In the genomic region with DNA sequence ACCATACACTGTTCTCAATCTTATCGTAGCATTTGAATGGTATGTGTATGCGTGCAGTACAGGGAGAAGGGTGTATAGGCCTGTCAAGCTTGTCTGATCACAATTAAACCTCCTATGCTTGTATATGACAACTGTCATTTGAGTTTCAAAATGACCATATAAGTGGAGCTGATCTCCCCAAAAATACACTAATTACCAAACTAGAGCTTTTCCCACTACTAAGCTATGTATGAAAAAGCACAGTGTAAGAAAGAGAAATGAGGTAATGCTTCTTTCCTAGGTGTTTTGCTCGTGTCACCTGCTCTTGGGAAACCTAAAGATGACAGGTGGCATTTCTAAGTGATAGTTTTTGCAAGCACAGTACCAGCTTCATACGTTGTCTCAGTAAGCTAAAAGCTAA, we compare ENCODE assay signal across 1 cellular context.
TF ChIP-seq lines count a peak whose summit lies in the region.

No MANE protein-coding gene starts in this region.

TF ChIP-seq in GM12878, 131 proteins besides CTCF, POLR2A, EP300 and RAD21 (continues in another document):
- TF ChIP-seq, protein P1, sequence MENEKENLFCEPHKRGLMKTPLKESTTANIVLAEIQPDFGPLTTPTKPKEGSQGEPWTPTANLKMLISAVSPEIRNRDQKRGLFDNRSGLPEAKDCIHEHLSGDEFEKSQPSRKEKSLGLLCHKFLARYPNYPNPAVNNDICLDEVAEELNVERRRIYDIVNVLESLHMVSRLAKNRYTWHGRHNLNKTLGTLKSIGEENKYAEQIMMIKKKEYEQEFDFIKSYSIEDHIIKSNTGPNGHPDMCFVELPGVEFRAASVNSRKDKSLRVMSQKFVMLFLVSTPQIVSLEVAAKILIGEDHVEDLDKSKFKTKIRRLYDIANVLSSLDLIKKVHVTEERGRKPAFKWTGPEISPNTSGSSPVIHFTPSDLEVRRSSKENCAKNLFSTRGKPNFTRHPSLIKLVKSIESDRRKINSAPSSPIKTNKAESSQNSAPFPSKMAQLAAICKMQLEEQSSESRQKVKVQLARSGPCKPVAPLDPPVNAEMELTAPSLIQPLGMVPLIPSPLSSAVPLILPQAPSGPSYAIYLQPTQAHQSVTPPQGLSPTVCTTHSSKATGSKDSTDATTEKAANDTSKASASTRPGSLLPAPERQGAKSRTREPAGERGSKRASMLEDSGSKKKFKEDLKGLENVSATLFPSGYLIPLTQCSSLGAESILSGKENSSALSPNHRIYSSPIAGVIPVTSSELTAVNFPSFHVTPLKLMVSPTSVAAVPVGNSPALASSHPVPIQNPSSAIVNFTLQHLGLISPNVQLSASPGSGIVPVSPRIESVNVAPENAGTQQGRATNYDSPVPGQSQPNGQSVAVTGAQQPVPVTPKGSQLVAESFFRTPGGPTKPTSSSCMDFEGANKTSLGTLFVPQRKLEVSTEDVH (IDR thresholded peaks at IDR 0.05; ENCODE audit: low read depth, partially characterized antibody) = no peak
- TF ChIP-seq CBX5 (IDR thresholded peaks at IDR 0.05; ENCODE audit: low read depth) (no peak), MTA2 (IDR thresholded peaks at IDR 0.05; ENCODE audit: low read depth) (peak; percentile 49; the same call in 1 of the 2 replicates), TCF7 (IDR thresholded peaks at IDR 0.05; ENCODE audit: borderline replicate concordance) (peak; percentile 69; the same call in 1 of the 2 replicates), MEF2B (IDR thresholded peaks at IDR 0.05; ENCODE audit: partially characterized antibody, poor library complexity, severe bottlenecking) (no peak), NFXL1 (IDR thresholded peaks at IDR 0.05; ENCODE audit: borderline replicate concordance) (no peak), ETV6 (conservative IDR thresholded peaks at IDR 0.05 in 1 of 2, IDR thresholded peaks at IDR 0.05 in 1 of 2; ENCODE audit: borderline replicate concordance in 1 of 2, low read depth in 1 of 2) (peak in 1 of 2 experiments; percentile 36; a peak in 1 of 4 replicates), PML (IDR thresholded peaks at IDR 0.05; ENCODE audit: low read length) (0 out of 2 replicates have a peak, but pooled peaks have one; percentile 56), YBX1 (IDR thresholded peaks at IDR 0.05) (no peak), JUNB (IDR thresholded peaks at IDR 0.05) (peak; percentile 97), RELA (IDR thresholded peaks at IDR 0.05; ENCODE audit: borderline replicate concordance, partially characterized antibody) (no peak), CEBPB (IDR thresholded peaks at IDR 0.05; ENCODE audit: borderline replicate concordance in 1 of 2, low read depth in 2 of 2, low read length in 2 of 2) (peak in 1 of 2 experiments; percentile 30; a peak in 1 of 4 replicates), EED (IDR thresholded peaks at IDR 0.05; ENCODE audit: low read depth) (peak; percentile 89), TCF3 (IDR thresholded peaks at IDR 0.05; ENCODE audit: borderline replicate concordance, insufficient read depth, low read depth, low read length) (no peak), SRF (IDR thresholded peaks at IDR 0.05; ENCODE audit: low read depth in 2 of 2, low read length in 2 of 2) (peak in 1 of 2 experiments; percentile 62; a peak in 1 of 4 replicates), POLR2AphosphoS2 (IDR thresholded peaks at IDR 0.05; ENCODE audit: low read depth, low read length) (no peak), ATF7 (IDR thresholded peaks at IDR 0.05; ENCODE audit: low read depth) (peak; percentile 85), DPF2 (IDR thresholded peaks at IDR 0.05) (peak; percentile 35; the same call in 1 of the 2 replicates), RAD51 (IDR thresholded peaks at IDR 0.05) (no peak), SUPT20H (IDR thresholded peaks at IDR 0.05; ENCODE audit: borderline replicate concordance, control insufficient read depth, low read depth, low read length) (no peak), TAF1 (IDR thresholded peaks at IDR 0.05; ENCODE audit: borderline replicate concordance, low read depth, low read length) (no peak), IRF4 (IDR thresholded peaks at IDR 0.05; ENCODE audit: low read depth, low read length) (peak; percentile 37; the same call in 1 of the 2 replicates), IKZF1 (conservative IDR thresholded peaks at IDR 0.05) (peak; percentile 56), BMI1 (IDR thresholded peaks at IDR 0.05; ENCODE audit: borderline replicate concordance) (no peak), ASH2L (IDR thresholded peaks at IDR 0.05; ENCODE audit: borderline replicate concordance, low read depth) (no peak), NR2C2 (IDR thresholded peaks at IDR 0.05; ENCODE audit: borderline replicate concordance, control insufficient read depth, insufficient read length, low read depth) (no peak), IKZF2 (IDR thresholded peaks at IDR 0.05) (peak; percentile 61 to 65), RUNX3 (IDR thresholded peaks at IDR 0.05; ENCODE audit: low read length) (peak; percentile 78), PAX8 (IDR thresholded peaks at IDR 0.05) (no peak), MEF2A (IDR thresholded peaks at IDR 0.05; ENCODE audit: insufficient read depth, low read depth, low read length) (0 out of 2 replicates have a peak, but pooled peaks have one; percentile 52), TARDBP (IDR thresholded peaks at IDR 0.05; ENCODE audit: borderline replicate concordance) (no peak)
- TF ChIP-seq, protein P2, sequence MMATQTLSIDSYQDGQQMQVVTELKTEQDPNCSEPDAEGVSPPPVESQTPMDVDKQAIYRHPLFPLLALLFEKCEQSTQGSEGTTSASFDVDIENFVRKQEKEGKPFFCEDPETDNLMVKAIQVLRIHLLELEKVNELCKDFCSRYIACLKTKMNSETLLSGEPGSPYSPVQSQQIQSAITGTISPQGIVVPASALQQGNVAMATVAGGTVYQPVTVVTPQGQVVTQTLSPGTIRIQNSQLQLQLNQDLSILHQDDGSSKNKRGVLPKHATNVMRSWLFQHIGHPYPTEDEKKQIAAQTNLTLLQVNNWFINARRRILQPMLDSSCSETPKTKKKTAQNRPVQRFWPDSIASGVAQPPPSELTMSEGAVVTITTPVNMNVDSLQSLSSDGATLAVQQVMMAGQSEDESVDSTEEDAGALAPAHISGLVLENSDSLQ (IDR thresholded peaks at IDR 0.05) = 0 out of 2 replicates have a peak, but pooled peaks have one; percentile 25
- TF ChIP-seq, protein P3, sequence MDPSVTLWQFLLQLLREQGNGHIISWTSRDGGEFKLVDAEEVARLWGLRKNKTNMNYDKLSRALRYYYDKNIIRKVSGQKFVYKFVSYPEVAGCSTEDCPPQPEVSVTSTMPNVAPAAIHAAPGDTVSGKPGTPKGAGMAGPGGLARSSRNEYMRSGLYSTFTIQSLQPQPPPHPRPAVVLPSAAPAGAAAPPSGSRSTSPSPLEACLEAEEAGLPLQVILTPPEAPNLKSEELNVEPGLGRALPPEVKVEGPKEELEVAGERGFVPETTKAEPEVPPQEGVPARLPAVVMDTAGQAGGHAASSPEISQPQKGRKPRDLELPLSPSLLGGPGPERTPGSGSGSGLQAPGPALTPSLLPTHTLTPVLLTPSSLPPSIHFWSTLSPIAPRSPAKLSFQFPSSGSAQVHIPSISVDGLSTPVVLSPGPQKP (IDR thresholded peaks at IDR 0.05; ENCODE audit: low read depth, low read length) = no peak
- TF ChIP-seq, protein P4, sequence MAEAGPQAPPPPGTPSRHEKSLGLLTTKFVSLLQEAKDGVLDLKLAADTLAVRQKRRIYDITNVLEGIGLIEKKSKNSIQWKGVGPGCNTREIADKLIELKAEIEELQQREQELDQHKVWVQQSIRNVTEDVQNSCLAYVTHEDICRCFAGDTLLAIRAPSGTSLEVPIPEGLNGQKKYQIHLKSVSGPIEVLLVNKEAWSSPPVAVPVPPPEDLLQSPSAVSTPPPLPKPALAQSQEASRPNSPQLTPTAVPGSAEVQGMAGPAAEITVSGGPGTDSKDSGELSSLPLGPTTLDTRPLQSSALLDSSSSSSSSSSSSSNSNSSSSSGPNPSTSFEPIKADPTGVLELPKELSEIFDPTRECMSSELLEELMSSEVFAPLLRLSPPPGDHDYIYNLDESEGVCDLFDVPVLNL (IDR thresholded peaks at IDR 0.05; ENCODE audit: low read depth, low read length) = no peak
- TF ChIP-seq, protein P5, sequence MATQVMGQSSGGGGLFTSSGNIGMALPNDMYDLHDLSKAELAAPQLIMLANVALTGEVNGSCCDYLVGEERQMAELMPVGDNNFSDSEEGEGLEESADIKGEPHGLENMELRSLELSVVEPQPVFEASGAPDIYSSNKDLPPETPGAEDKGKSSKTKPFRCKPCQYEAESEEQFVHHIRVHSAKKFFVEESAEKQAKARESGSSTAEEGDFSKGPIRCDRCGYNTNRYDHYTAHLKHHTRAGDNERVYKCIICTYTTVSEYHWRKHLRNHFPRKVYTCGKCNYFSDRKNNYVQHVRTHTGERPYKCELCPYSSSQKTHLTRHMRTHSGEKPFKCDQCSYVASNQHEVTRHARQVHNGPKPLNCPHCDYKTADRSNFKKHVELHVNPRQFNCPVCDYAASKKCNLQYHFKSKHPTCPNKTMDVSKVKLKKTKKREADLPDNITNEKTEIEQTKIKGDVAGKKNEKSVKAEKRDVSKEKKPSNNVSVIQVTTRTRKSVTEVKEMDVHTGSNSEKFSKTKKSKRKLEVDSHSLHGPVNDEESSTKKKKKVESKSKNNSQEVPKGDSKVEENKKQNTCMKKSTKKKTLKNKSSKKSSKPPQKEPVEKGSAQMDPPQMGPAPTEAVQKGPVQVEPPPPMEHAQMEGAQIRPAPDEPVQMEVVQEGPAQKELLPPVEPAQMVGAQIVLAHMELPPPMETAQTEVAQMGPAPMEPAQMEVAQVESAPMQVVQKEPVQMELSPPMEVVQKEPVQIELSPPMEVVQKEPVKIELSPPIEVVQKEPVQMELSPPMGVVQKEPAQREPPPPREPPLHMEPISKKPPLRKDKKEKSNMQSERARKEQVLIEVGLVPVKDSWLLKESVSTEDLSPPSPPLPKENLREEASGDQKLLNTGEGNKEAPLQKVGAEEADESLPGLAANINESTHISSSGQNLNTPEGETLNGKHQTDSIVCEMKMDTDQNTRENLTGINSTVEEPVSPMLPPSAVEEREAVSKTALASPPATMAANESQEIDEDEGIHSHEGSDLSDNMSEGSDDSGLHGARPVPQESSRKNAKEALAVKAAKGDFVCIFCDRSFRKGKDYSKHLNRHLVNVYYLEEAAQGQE (IDR thresholded peaks at IDR 0.05; ENCODE audit: low read depth, low read length) = no peak
- TF ChIP-seq, protein P6, sequence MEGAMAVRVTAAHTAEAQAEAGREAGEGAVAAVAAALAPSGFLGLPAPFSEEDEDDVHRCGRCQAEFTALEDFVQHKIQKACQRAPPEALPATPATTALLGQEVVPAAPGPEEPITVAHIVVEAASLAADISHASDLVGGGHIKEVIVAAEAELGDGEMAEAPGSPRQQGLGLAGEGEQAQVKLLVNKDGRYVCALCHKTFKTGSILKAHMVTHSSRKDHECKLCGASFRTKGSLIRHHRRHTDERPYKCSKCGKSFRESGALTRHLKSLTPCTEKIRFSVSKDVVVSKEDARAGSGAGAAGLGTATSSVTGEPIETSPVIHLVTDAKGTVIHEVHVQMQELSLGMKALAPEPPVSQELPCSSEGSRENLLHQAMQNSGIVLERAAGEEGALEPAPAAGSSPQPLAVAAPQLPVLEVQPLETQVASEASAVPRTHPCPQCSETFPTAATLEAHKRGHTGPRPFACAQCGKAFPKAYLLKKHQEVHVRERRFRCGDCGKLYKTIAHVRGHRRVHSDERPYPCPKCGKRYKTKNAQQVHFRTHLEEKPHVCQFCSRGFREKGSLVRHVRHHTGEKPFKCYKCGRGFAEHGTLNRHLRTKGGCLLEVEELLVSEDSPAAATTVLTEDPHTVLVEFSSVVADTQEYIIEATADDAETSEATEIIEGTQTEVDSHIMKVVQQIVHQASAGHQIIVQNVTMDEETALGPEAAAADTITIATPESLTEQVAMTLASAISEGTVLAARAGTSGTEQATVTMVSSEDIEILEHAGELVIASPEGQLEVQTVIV (IDR thresholded peaks at IDR 0.05; ENCODE audit: borderline replicate concordance, partially characterized antibody) = no peak
- TF ChIP-seq, protein P7, sequence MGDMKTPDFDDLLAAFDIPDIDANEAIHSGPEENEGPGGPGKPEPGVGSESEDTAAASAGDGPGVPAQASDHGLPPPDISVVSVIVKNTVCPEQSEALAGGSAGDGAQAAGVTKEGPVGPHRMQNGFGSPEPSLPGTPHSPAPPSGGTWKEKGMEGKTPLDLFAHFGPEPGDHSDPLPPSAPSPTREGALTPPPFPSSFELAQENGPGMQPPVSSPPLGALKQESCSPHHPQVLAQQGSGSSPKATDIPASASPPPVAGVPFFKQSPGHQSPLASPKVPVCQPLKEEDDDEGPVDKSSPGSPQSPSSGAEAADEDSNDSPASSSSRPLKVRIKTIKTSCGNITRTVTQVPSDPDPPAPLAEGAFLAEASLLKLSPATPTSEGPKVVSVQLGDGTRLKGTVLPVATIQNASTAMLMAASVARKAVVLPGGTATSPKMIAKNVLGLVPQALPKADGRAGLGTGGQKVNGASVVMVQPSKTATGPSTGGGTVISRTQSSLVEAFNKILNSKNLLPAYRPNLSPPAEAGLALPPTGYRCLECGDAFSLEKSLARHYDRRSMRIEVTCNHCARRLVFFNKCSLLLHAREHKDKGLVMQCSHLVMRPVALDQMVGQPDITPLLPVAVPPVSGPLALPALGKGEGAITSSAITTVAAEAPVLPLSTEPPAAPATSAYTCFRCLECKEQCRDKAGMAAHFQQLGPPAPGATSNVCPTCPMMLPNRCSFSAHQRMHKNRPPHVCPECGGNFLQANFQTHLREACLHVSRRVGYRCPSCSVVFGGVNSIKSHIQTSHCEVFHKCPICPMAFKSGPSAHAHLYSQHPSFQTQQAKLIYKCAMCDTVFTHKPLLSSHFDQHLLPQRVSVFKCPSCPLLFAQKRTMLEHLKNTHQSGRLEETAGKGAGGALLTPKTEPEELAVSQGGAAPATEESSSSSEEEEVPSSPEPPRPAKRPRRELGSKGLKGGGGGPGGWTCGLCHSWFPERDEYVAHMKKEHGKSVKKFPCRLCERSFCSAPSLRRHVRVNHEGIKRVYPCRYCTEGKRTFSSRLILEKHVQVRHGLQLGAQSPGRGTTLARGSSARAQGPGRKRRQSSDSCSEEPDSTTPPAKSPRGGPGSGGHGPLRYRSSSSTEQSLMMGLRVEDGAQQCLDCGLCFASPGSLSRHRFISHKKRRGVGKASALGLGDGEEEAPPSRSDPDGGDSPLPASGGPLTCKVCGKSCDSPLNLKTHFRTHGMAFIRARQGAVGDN (IDR thresholded peaks at IDR 0.05) = 0 out of 2 replicates have a peak, but pooled peaks have one; percentile 31
- TF ChIP-seq, protein P8, sequence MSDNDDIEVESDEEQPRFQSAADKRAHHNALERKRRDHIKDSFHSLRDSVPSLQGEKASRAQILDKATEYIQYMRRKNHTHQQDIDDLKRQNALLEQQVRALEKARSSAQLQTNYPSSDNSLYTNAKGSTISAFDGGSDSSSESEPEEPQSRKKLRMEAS (IDR thresholded peaks at IDR 0.05; ENCODE audit: low read depth, low read length) = no peak
